In the genomic region with DNA sequence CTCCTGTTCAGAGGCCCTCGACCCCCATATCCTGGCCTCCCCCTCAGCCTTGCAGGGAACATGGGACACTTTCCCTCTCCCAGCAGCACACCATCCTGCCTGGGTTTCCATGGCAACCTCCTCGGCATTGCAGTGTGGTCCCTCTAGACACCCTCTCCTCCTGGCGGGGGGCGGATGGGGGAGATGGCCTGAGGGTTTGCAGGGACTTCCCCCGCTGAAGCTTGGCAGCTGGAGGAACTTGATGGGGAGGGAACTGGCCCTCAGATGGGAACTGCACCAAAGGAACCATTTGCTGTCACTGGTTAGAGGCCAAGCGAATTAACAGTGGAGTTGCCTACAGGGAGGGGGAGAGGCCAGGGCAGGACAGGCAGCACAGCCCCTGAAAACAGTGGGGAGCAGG, we compare ENCODE assay signal across 13 cellular contexts.
"Had no signal": no experiment of that assay in that cellular context is flagged by ENCODE, and none has a peak within 500 bp of the region (broad histone marks: within the 10 kb centered on the region; RNA-seq: fewer than 3 reads in every experiment).

No MANE protein-coding gene starts in this region.

- H3K27me3 ChIP-seq: foreskin keratinocyte, neural progenitor cell, pancreas, transverse colon had no signal

- H3K9me3 ChIP-seq: pancreas, transverse colon had no signal

- ATAC-seq: activated CD8-positive, alpha-beta memory T cell treated with anti-CD3 and anti-CD28 coated beads, Interleukin-2, amount 10 ng/mL, durations not matched to agents 7 days and 5 days; foreskin keratinocyte; left ventricle myocardium superior; pancreas had no signal

- H3K4me2 ChIP-seq: neural progenitor cell, smooth muscle cell had no signal

- H3K4me1 ChIP-seq: neural progenitor cell had no signal

- H3K9ac ChIP-seq: neural progenitor cell had no signal

- H3K36me3 ChIP-seq: neural progenitor cell, pancreas, transverse colon had no signal

- H2AFZ ChIP-seq: neural progenitor cell had no signal

- FAIRE-seq: endothelial cell of umbilical vein, pancreas had no signal

- H3K4me3 ChIP-seq: neural progenitor cell, pancreas, smooth muscle cell, transverse colon had no signal

- DNase-seq: activated CD4-positive, alpha-beta T cell treated with anti-CD3 and anti-CD28 coated beads for 1 hour; activated CD4-positive, alpha-beta T cell treated with anti-CD3 and anti-CD28 coated beads, Interleukin-2, amount 50 U/mL, for 48 hours; activated CD8-positive, alpha-beta memory T cell treated with anti-CD3 and anti-CD28 coated beads, Interleukin-2, amount 10 ng/mL, durations not matched to agents 7 days and 5 days; activated gamma-delta T cell; activated T-cell treated with anti-CD3 and anti-CD28 coated beads, Interleukin-2, amount 50 U/mL, for 24 hours; foreskin keratinocyte; left ventricle myocardium superior; mesenchymal stem cell; pancreas; transverse colon had no signal

- H3K27ac ChIP-seq: foreskin keratinocyte, neural progenitor cell, pancreas, transverse colon had no signal
